Comparison of ENCODE assay signal across 12 cellular contexts in genomic region chr10:129959544-129960492, GRCh38. TPM values are rescaled to one million over a fixed set of nuclear protein-coding genes. Genes with fewer than 3 reads are reported as not detected.
DNase-seq lines count a peak whose midpoint lies in the region; ATAC-seq and TF ChIP-seq lines count a peak whose summit lies in the region.
"Had no signal": no experiment of that assay in that cellular context is flagged by ENCODE, and none has a peak within 500 bp of the region (broad histone marks: within the 10 kb centered on the region; RNA-seq: fewer than 3 reads in every experiment).

No MANE protein-coding gene starts in this region.

- no peaks in the 10 kb centered on the region for H3K36me3 ChIP-seq in CD8-positive, alpha-beta T cell (ENCODE audit: insufficient read depth, low read length)
- no peaks in the 10 kb centered on the region for H3K36me3 ChIP-seq in parathyroid adenoma (ENCODE audit: control insufficient read depth, insufficient read depth, low read length)
- H3K36me3 ChIP-seq in effector memory CD4-positive, alpha-beta T cell (ENCODE audit: control insufficient read depth, insufficient read depth, low read length) = no peaks in the 10 kb centered on the region
- H3K36me3 ChIP-seq: ovary had no signal

- peaks cover 70% of the 10 kb centered on the region for H3K27me3 Mint-ChIP-seq in CD8-positive, alpha-beta T cell (ENCODE audit: low read depth)
- peaks cover 48% of the 10 kb centered on the region for H3K27me3 Mint-ChIP-seq in glutamatergic neuron (ENCODE audit: unreplicated experiment)

- H3K9ac ChIP-seq in parathyroid adenoma = no peak overlapping the region

- H3K27ac Mint-ChIP-seq in CD8-positive, alpha-beta T cell = no peak overlapping the region
- peak overlapping the region; percentile 95 for H3K27ac Mint-ChIP-seq in glutamatergic neuron (ENCODE audit: unreplicated experiment)

- POLR2A ChIA-PET in CD8-positive, alpha-beta T cell (lab: Charles Lee) = no interaction called here

- H3K79me2 ChIP-seq in parathyroid adenoma = no peaks in the 10 kb centered on the region

- H3K9me3 Mint-ChIP-seq in CD8-positive, alpha-beta T cell = no peaks in the 10 kb centered on the region
- peaks cover 55% of the 10 kb centered on the region for H3K9me3 Mint-ChIP-seq in glutamatergic neuron (ENCODE audit: unreplicated experiment)

- H3K36me3 Mint-ChIP-seq in CD8-positive, alpha-beta T cell = no peaks in the 10 kb centered on the region
- H3K36me3 Mint-ChIP-seq in glutamatergic neuron (ENCODE audit: unreplicated experiment) = peaks cover 34% of the 10 kb centered on the region

- peak overlapping the region; percentile 24 for H3K4me2 ChIP-seq in parathyroid adenoma (ENCODE audit: low read length)

- H3K4me3 Mint-ChIP-seq in CD8-positive, alpha-beta T cell = peak overlapping the region; percentile 29
- H3K4me3 Mint-ChIP-seq in glutamatergic neuron (ENCODE audit: unreplicated experiment) = peak overlapping the region; percentile 90

- H3K9me3 ChIP-seq in CD8-positive, alpha-beta T cell (ENCODE audit: low read length) = no peaks in the 10 kb centered on the region
- no peaks in the 10 kb centered on the region for H3K9me3 ChIP-seq in parathyroid adenoma (ENCODE audit: control insufficient read depth, low read length)
- no peaks in the 10 kb centered on the region for H3K9me3 ChIP-seq in effector memory CD4-positive, alpha-beta T cell (ENCODE audit: control insufficient read depth, low read length)
- H3K9me3 ChIP-seq: ovary had no signal

- H2AFZ ChIP-seq in parathyroid adenoma = no peak overlapping the region

- no peak for DNase-seq in CD8-positive, alpha-beta T cell
- DNase-seq in NCI-H1694 (lab: John Stamatoyannopoulos, UW) (peak; percentile 33), glutamatergic neuron (peak; percentile 35), occipital lobe (lab: John Stamatoyannopoulos, UW) (no peak), cortex of kidney (lab: John Stamatoyannopoulos, UW) (no peak)
- no peak for DNase-seq in effector memory CD4-positive, alpha-beta T cell
- DNase-seq: activated CD4-positive, alpha-beta T cell treated with anti-CD3 and anti-CD28 coated beads, Interleukin-2, amount 50 U/mL, for 4 hours; NCI-H2029 had no signal

- no peak overlapping the region for H3K27ac ChIP-seq in CD8-positive, alpha-beta T cell (ENCODE audit: low read depth, low read length)
- no peak overlapping the region for H3K27ac ChIP-seq in parathyroid adenoma
- H3K27ac ChIP-seq in effector memory CD4-positive, alpha-beta T cell (ENCODE audit: insufficient read depth, low read length, poor library complexity, severe bottlenecking) = no peak overlapping the region
- H3K27ac ChIP-seq: ovary had no signal

- intact Hi-C loops in CD8-positive, alpha-beta T cell (cut with DNase I, micrococcal nuclease) = loop anchor here (5.0 kb wide), 1 partner anchor 152 kb away; the partner anchor contains the start of gene C10orf143 (in 2 of the 2)

- H3K4me1 Mint-ChIP-seq in CD8-positive, alpha-beta T cell (ENCODE audit: low read depth) = peaks cover 25% of the 10 kb centered on the region
- H3K4me1 Mint-ChIP-seq in glutamatergic neuron (ENCODE audit: low read depth, unreplicated experiment) = peaks cover 2% of the 10 kb centered on the region

- peaks cover 59% of the 10 kb centered on the region for H3K27me3 ChIP-seq in CD8-positive, alpha-beta T cell (ENCODE audit: insufficient read depth, low read length)
- peaks cover 13% of the 10 kb centered on the region for H3K27me3 ChIP-seq in parathyroid adenoma (ENCODE audit: control insufficient read depth, insufficient read depth, low read length)
- peaks cover 75% of the 10 kb centered on the region for H3K27me3 ChIP-seq in effector memory CD4-positive, alpha-beta T cell (replicated peaks; ENCODE audit: control insufficient read depth, insufficient read depth, low read length, poor library complexity, severe bottlenecking)

- no peak for TF ChIP-seq CTCF in CD8-positive, alpha-beta T cell (IDR thresholded peaks at IDR 0.05)
- TF ChIP-seq CTCF in glutamatergic neuron (IDR thresholded peaks at IDR 0.05; ENCODE audit: partially characterized antibody, unreplicated experiment) (no peak), parathyroid adenoma (IDR thresholded peaks at IDR 0.05) (no peak)

- no peak overlapping the region for H3K4me3 ChIP-seq in CD8-positive, alpha-beta T cell (ENCODE audit: low read depth, low read length)
- no peak overlapping the region for H3K4me3 ChIP-seq in parathyroid adenoma (ENCODE audit: low read depth, low read length)
- no peak overlapping the region for H3K4me3 ChIP-seq in effector memory CD4-positive, alpha-beta T cell (ENCODE audit: insufficient read depth, low read depth, low read length, poor library complexity, severe bottlenecking)
- H3K4me3 ChIP-seq: ovary had no signal

- CTCF ChIA-PET in CD8-positive, alpha-beta T cell (lab: Charles Lee) = no interaction called here

- no peak for ATAC-seq in CD8-positive, alpha-beta T cell
- no peak for ATAC-seq in HG02981 (IDR thresholded peaks at IDR 0.05; ENCODE audit: unreplicated experiment)
- ATAC-seq: HCT116 had no signal

- H3K4me1 ChIP-seq in CD8-positive, alpha-beta T cell (ENCODE audit: insufficient read depth, low read length) = peaks cover 20% of the 10 kb centered on the region
- no peaks in the 10 kb centered on the region for H3K4me1 ChIP-seq in parathyroid adenoma
- peaks cover 21% of the 10 kb centered on the region for H3K4me1 ChIP-seq in effector memory CD4-positive, alpha-beta T cell (ENCODE audit: control insufficient read depth, insufficient read depth, low read length, poor library complexity, severe bottlenecking)

RNA-seq across cellular contexts. Expression of gene EBF3, which starts 4.3 kb away (rescaled TPM):
- total RNA-seq in CD8-positive, alpha-beta T cell = not detected
- total RNA-seq in glutamatergic neuron (ENCODE audit: unreplicated experiment) (544 TPM), occipital lobe (0.31 TPM)

Comparison
In these comparisons a context has a peak if more than half of its experiments do, and no peak if none do; other contexts are left out.
1. DNase-seq: peak in NCI-H1694 (single experiment) and glutamatergic neuron (single experiment); none in CD8-positive, alpha-beta T cell (0 of 7), occipital lobe (single experiment), effector memory CD4-positive, alpha-beta T cell (0 of 3) and cortex of kidney (single experiment).
2. RNA of gene EBF3, which starts 4.3 kb away (total RNA-seq): 544 TPM in glutamatergic neuron (single experiment); 0.31 TPM in occipital lobe (single experiment) and not detected in CD8-positive, alpha-beta T cell; every median in the first group is over 100 times any median in the second.